ENCODE assay signal across 10 cellular contexts in the genomic region with DNA sequence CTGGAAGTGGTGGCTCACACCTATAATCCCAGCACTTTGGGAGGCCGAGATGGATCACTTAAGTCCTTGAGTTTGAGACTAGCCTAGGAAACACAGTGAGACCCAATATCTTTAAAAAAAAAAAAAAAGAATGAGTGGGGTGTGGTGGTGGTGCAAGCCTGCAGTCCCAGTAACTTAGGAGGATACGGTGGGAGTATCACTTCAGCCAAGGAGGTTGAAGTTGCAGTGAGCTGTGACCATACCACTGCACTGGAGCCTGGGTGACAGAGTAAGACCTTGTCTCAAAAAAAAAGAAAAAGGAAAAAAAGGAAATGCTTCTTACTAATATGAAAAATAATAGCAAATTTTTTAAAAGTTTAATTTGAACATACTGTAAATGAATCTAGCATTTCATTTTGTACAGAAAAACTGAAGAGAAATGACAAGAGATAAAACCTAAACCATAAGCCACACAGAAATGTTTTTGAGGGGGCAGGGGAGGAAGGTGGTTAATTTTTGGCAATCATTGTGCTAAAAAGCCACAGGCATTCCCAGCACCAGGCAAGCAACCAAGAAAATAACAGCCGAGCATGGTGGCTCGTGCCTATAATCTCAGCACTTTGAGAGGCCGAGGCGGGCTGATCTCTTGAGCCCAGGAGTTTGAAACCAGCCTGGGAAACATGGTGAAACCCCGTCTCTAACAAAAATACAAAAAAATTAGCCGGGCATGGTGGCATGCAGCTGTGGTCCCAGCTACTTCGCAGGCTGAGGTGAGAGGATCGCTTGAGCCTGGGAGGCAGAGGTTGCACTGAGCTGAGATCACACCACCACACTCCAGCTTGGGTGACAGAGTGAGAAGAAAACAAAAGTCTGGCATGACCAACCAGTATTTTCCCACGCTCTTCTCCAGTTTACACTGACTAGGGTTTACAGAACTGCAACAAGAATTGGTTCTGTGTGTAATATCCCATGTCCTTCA.
DNase-seq lines count a peak whose midpoint lies in the region; ATAC-seq and TF ChIP-seq lines count a peak whose summit lies in the region.
"Had no signal": no experiment of that assay in that cellular context is flagged by ENCODE, and none has a peak within 500 bp of the region (broad histone marks: within the 10 kb centered on the region; RNA-seq: fewer than 3 reads in every experiment).

No MANE protein-coding gene starts in this region.

- POLR2A ChIA-PET in GM10248 (lab: Yijun Ruan, JAX) = no interaction called here

- peak; percentile 54 for ATAC-seq in GM19452 (IDR thresholded peaks at IDR 0.05; ENCODE audit: unreplicated experiment)
- no peak for ATAC-seq in HG02884 (IDR thresholded peaks at IDR 0.05; ENCODE audit: unreplicated experiment)
- ATAC-seq: esophagus mucosa had no signal

- DNase-seq in AG08395 (ENCODE audit: low spot score) (peak; percentile 69), NAMALWA (ENCODE audit: low spot score) (peak; percentile 85), fibroblast of peridontal ligament (ENCODE audit: extremely low read depth) (peak; percentile 71), 8988T (no peak), GM10248 (ENCODE audit: extremely low spot score) (no peak)
- DNase-seq in activated naive CD4-positive, alpha-beta T cell treated with Interleukin-2 at 50 U/mL for 16 hours = no peak
- DNase-seq: WERI-Rb-1 had no signal

- CTCF ChIA-PET in GM10248 (lab: Yijun Ruan, JAX) = interaction anchor here (0.9 to 18.6 kb wide), 8 partner anchors 6 to 232 kb away, joined by 3 to 123 read pairs (median 3); a partner anchor contains a TSS

- no peak for TF ChIP-seq CTCF in GM10248 (IDR thresholded peaks at IDR 0.05; ENCODE audit: control extremely low read depth, extremely low read depth, low read depth, missing control alignments)

Comparison
In these comparisons a context has a peak if more than half of its experiments do, and no peak if none do; other contexts are left out.
1. DNase-seq: peak in AG08395 (single experiment), NAMALWA (single experiment) and fibroblast of peridontal ligament (single experiment); none in 8988T (single experiment), GM10248 (single experiment) and activated naive CD4-positive, alpha-beta T cell treated with Interleukin-2 at 50 U/mL for 16 hours (single experiment).